ENCODE assay signal across 1 cellular context in genomic region chr2:128291161-128291843, GRCh38.
TF ChIP-seq lines count a peak whose summit lies in the region.

No MANE protein-coding gene starts in this region.

TF ChIP-seq in HepG2, 621 proteins besides CTCF, POLR2A, EP300 and RAD21 (continued from another document):
- TF ChIP-seq ZNF383 (CRISPR knock-in tag; IDR thresholded peaks at IDR 0.05; ENCODE audit: borderline replicate concordance) = no peak
- peak; percentile 15 for TF ChIP-seq ZNF883 (CRISPR knock-in tag; IDR thresholded peaks at IDR 0.05; ENCODE audit: not compliant biosample characterization)
- 0 out of 2 replicates have a peak, but pooled peaks have one; percentile 6 for TF ChIP-seq ZNF274 (CRISPR knock-in tag; IDR thresholded peaks at IDR 0.05)
- 0 out of 2 replicates have a peak, but pooled peaks have one; percentile 12 for TF ChIP-seq ZBTB33 (CRISPR knock-in tag; IDR thresholded peaks at IDR 0.05)
- TF ChIP-seq ZNF790 (CRISPR knock-in tag; IDR thresholded peaks at IDR 0.05; ENCODE audit: borderline replicate concordance) = no peak
